1 cellular context compared by ENCODE assay signal in genomic region chr1:113146242-113147072, GRCh38.
A peak's percentile ranks its signal among the peaks of the same experiment; 100 is the strongest.
TF ChIP-seq lines count a peak whose summit lies in the region.

No MANE protein-coding gene starts in this region.

TF ChIP-seq in K562, 482 proteins besides CTCF, POLR2A, EP300 and RAD21 (continued from another document):
- TF ChIP-seq MAZ (CRISPR knock-in tag; conservative IDR thresholded peaks at IDR 0.05 in 1 of 2, IDR thresholded peaks at IDR 0.05 in 1 of 2): peak in 1 of 2 experiments; percentile 38; a peak in 1 of 4 replicates
- peak; percentile 64; the same call in 1 of the 2 replicates for TF ChIP-seq CTBP1 (IDR thresholded peaks at IDR 0.05; ENCODE audit: borderline replicate concordance)
